10 cellular contexts compared by ENCODE assay signal in genomic region chr9:129598089-129598596, GRCh38. TPM values are rescaled to one million over a fixed set of nuclear protein-coding genes. Genes with fewer than 3 reads are reported as not detected.
DNase-seq lines count a peak whose midpoint lies in the region; ATAC-seq and TF ChIP-seq lines count a peak whose summit lies in the region.
"Had no signal": no experiment of that assay in that cellular context is flagged by ENCODE, and none has a peak within 500 bp of the region (broad histone marks: within the 10 kb centered on the region; RNA-seq: fewer than 3 reads in every experiment).

No MANE protein-coding gene starts in this region.

- ATAC-seq in activated B cell treated with CpG ODN at 0.5 μM for 24 hours (ENCODE audit: low read depth) (peak; percentile 45), HG03097 (IDR thresholded peaks at IDR 0.05; ENCODE audit: low FRiP score, unreplicated experiment) (no peak), GM21576 (IDR thresholded peaks at IDR 0.05; ENCODE audit: unreplicated experiment) (no peak)

- peaks cover 14% of the 10 kb centered on the region for H3K4me1 Mint-ChIP-seq in Caco-2 (ENCODE audit: low read depth, unreplicated experiment)
- H3K4me1 Mint-ChIP-seq in activated B cell treated with CpG ODN at 0.5 μM for 24 hours = peaks cover 15% of the 10 kb centered on the region

- H3K9me3 ChIP-seq in Caco-2 = no peaks in the 10 kb centered on the region
- H3K9me3 ChIP-seq in prostate gland = no peaks in the 10 kb centered on the region

- 48% methylated on average over 14 of the region's 14 CpGs for WGBS in prostate gland

- H3K9me3 Mint-ChIP-seq in Caco-2 (ENCODE audit: unreplicated experiment) (no peaks in the 10 kb centered on the region), activated B cell treated with CpG ODN at 0.5 μM for 24 hours (no peaks in the 10 kb centered on the region)

- intact Hi-C loops in Caco-2 (cut with micrococcal nuclease; ENCODE audit: unreplicated experiment) = loop anchor here (5.0 kb wide), 2 partner anchors 41 to 101 kb away; no protein-coding TSS in a partner anchor
- intact Hi-C loops in activated B cell treated with CpG ODN at 0.5 μM for 24 hours (cut with micrococcal nuclease) = no loop called here
- intact Hi-C loops in prostate gland (cut with DNase I) = loop anchor here (5.0 kb wide), 3 partner anchors 41 to 116 kb away; no protein-coding TSS in a partner anchor

- CTCF ChIA-PET in Caco-2 (lab: Charles Lee) (interaction anchor here (0.7 to 1.4 kb wide), 4 partner anchors 38 to 466 kb away, joined by 3 to 6 read pairs (median 4); no protein-coding TSS in a partner anchor), activated B cell treated with CpG ODN at 0.5 μM for 24 hours (lab: Charles Lee) (interaction anchor here (1.2 kb wide), 1 partner anchor 13 kb away, joined by 3 read pairs; no protein-coding TSS in a partner anchor)

- TF ChIP-seq CTCF in Caco-2 (IDR thresholded peaks at IDR 0.05; ENCODE audit: insufficient read depth in 1 of 2, low read depth in 1 of 2, low read length in 1 of 2, severe bottlenecking in 1 of 2, unreplicated experiment in 1 of 2) (no peak), activated B cell treated with CpG ODN at 0.5 μM for 24 hours (IDR thresholded peaks at IDR 0.05) (no peak), fibroblast of villous mesenchyme (IDR thresholded peaks at IDR 0.05; ENCODE audit: insufficient read depth, low read depth, low read length) (no peak), prostate gland (IDR thresholded peaks at IDR 0.05) (no peak)

- H3K27me3 ChIP-seq in Caco-2 (replicated peaks; ENCODE audit: control insufficient read depth, insufficient read depth, low read length) = no peaks in the 10 kb centered on the region
- H3K27me3 ChIP-seq in prostate gland (replicated peaks; ENCODE audit: insufficient read depth) = no peaks in the 10 kb centered on the region

- H3K27me3 Mint-ChIP-seq in Caco-2 (ENCODE audit: insufficient read depth, unreplicated experiment) (no peaks in the 10 kb centered on the region), activated B cell treated with CpG ODN at 0.5 μM for 24 hours (peaks cover 39% of the 10 kb centered on the region)

- DNase-seq in Caco-2 (no peak), activated B cell treated with CpG ODN at 0.5 μM for 24 hours (no peak), fibroblast of villous mesenchyme (ENCODE audit: low read depth) (no peak), prostate gland (ENCODE audit: low spot score) (no peak), activated gamma-delta T cell (lab: John Stamatoyannopoulos, UW) (no peak)
- no peak for DNase-seq in stimulated activated CD4-positive, alpha-beta T cell treated with anti-CD3 and anti-CD28 coated beads, Interleukin-2, amount 100 ng/mL, for 48 hours
- DNase-seq: occipital lobe had no signal

- TF ChIP-seq POLR2A in prostate gland (IDR thresholded peaks at IDR 0.05) = no peak

- H3K4me3 ChIP-seq in Caco-2 (ENCODE audit: low read depth, low read length) (peak overlapping the region; percentile 61), fibroblast of villous mesenchyme (ENCODE audit: low read depth, low read length) (peak overlapping the region; percentile 65), prostate gland (peak overlapping the region in 1 of 2 donors; percentile 36)
- H3K4me3 ChIP-seq: SK-N-MC had no signal

- peak overlapping the region; percentile 80 to 93 for H3K27ac ChIP-seq in prostate gland
- H3K27ac ChIP-seq: SK-N-MC had no signal

- H3K36me3 ChIP-seq in Caco-2 (ENCODE audit: control insufficient read depth, insufficient read depth, low read length) = no peaks in the 10 kb centered on the region
- H3K36me3 ChIP-seq in prostate gland = no peaks in the 10 kb centered on the region

- H3K4me1 ChIP-seq in Caco-2 (peaks cover 30% of the 10 kb centered on the region), prostate gland (replicated peaks) (peaks cover 9% of the 10 kb centered on the region)

- POLR2A ChIA-PET in Caco-2 (lab: Charles Lee) = interaction anchor here (0.5 to 2.1 kb wide), 2 partner anchors 102 to 138 kb away, joined by 5 to 6 read pairs; no protein-coding TSS in a partner anchor
- POLR2A ChIA-PET in activated B cell treated with CpG ODN at 0.5 μM for 24 hours (lab: Charles Lee) = interaction anchor here (1.0 to 1.7 kb wide), 2 partner anchors 10 to 11 kb away, joined by 3 read pairs; no protein-coding TSS in a partner anchor

- TSS peak; percentile 87 for BruUV-seq in Caco-2 (replicated peaks; lab: Mats Ljungman, UMichigan)

- H3K36me3 Mint-ChIP-seq in Caco-2 (ENCODE audit: insufficient read depth, unreplicated experiment) = peaks cover 5% of the 10 kb centered on the region
- H3K36me3 Mint-ChIP-seq in activated B cell treated with CpG ODN at 0.5 μM for 24 hours (ENCODE audit: low read depth) = no peaks in the 10 kb centered on the region

- H3K4me3 Mint-ChIP-seq in Caco-2 (ENCODE audit: unreplicated experiment) (peak overlapping the region; percentile 68), activated B cell treated with CpG ODN at 0.5 μM for 24 hours (peak overlapping the region; percentile 24)

- H3K27ac Mint-ChIP-seq in Caco-2 (ENCODE audit: unreplicated experiment) = peak overlapping the region; percentile 86
- H3K27ac Mint-ChIP-seq in activated B cell treated with CpG ODN at 0.5 μM for 24 hours = no peak overlapping the region

RNA-seq across cellular contexts. Expression of gene C9orf50, which starts 22.8 kb away (rescaled TPM):
- total RNA-seq in Caco-2 (2022) (not detected in 2 replicates), activated B cell treated with CpG ODN at 0.5 μM for 24 hours (not detected in 2 replicates), fibroblast of villous mesenchyme (0.32 TPM in 1 of 2 replicates, not detected in the other), prostate gland (not detected)
- total RNA-seq: occipital lobe had no signal

RNA-seq across cellular contexts. Expression of gene NTMT1, which starts 27.8 kb away (rescaled TPM):
- total RNA-seq in Caco-2 (2022) (44.1 and 51.6 TPM in 2 replicates), activated B cell treated with CpG ODN at 0.5 μM for 24 hours (33.1 and 40.1 TPM in 2 replicates), fibroblast of villous mesenchyme (34.8 and 36.3 TPM in 2 replicates), prostate gland (10 to 100 TPM; 25.4 to 53.7 TPM)

RNA-seq across cellular contexts. Expression of gene ASB6, which starts 43.8 kb away (rescaled TPM):
- total RNA-seq in Caco-2 (2022) (17.4 and 18.1 TPM in 2 replicates), activated B cell treated with CpG ODN at 0.5 μM for 24 hours (18.9 and 20.1 TPM in 2 replicates), fibroblast of villous mesenchyme (16.8 and 20.3 TPM in 2 replicates), prostate gland (10 to 100 TPM; 25.2 to 50.3 TPM)
